In the genomic region with DNA sequence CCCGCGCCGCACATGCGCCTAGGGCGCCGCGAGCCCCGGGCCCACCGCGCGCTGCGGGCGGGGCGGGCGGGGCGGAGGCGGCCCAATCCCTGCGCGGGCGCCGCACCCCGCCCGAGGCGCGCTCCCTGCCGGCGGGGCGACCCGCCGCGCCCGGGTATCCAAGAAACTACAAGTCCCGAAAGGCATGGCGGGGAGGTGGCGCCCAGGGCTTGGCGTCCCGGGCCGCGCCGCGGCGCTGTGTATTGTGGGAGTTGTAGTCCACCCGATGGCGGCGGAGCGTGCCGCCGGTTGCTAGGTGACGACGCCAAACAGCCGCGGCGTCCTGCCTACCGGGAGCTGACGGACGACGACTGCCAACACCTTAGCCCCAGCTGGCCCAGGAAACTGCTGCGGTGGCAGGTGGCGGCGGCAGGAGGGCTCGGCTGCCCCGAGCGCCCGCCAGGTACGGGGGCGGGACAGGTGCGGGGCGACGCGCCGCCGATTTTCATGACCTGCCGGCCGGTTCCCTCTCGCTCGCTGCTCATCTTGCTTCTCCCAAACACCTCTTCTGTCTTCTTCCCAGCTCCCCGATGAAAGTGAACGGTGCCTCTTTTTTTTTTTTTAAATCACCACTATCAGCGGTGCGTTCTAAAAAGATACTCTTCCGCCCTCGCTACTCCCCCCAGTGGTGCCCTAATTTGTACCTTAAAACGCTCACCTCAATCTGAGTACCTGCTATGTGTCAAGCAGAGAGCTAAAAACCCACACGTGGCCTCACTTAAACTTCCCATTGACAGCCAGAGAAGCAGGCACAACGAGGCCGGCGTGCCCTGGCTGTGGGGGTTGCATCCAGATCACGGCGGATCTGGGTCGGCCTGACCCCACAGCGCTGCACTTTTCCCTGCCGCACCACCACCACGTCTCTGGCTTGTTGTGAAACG, we compare ENCODE assay signal across 8 cellular contexts. TPM values are rescaled to one million over a fixed set of nuclear protein-coding genes. Genes with fewer than 3 reads are reported as not detected.
DNase-seq lines count a peak whose midpoint lies in the region; ATAC-seq and TF ChIP-seq lines count a peak whose summit lies in the region.

A gene (plus strand): TSS at position 304 of the 920 bp plus-strand sequence.

- H3K4me3 Mint-ChIP-seq in CD4-positive, CD25-positive, alpha-beta regulatory T cell: peak within 1 kb of the TSS; percentile 91 to 94 (median 92)
- H3K4me3 Mint-ChIP-seq in activated CD4-positive, alpha-beta memory T cell treated with anti-CD3 and anti-CD28 coated beads, Interleukin-2, amount 10 ng/mL, durations not matched to agents 7 days and 5 days: peak within 1 kb of the TSS; percentile 92

- no peaks in the 10 kb centered on the region for H3K36me3 Mint-ChIP-seq in CD4-positive, CD25-positive, alpha-beta regulatory T cell
- no peaks in the 10 kb centered on the region for H3K36me3 Mint-ChIP-seq in activated CD4-positive, alpha-beta memory T cell treated with anti-CD3 and anti-CD28 coated beads, Interleukin-2, amount 10 ng/mL, durations not matched to agents 7 days and 5 days (ENCODE audit: low read depth)

- no peaks in the 10 kb centered on the region for H3K9me3 ChIP-seq in CD4-positive, CD25-positive, alpha-beta regulatory T cell (ENCODE audit: control insufficient read depth in 2 of 2, low read length in 2 of 2)
- no peaks in the 10 kb centered on the region for H3K9me3 ChIP-seq in lower lobe of right lung

- POLR2A ChIA-PET in activated CD4-positive, alpha-beta memory T cell treated with anti-CD3 and anti-CD28 coated beads, Interleukin-2, amount 10 ng/mL, durations not matched to agents 7 days and 5 days (lab: Charles Lee): interaction anchor here (0.8 to 2.0 kb wide), 11 partner anchors 12 to 394 kb away, joined by 3 to 21 read pairs (median 4); a partner anchor contains a TSS

- peak; percentile 96 to 99 (median 98) for DNase-seq in CD4-positive, CD25-positive, alpha-beta regulatory T cell
- DNase-seq in HK-2 (ENCODE audit: unreplicated experiment) (peak; percentile 97), NCI-H82 treated with DMSO at 0.1 percent for 48 hours (lab: John Stamatoyannopoulos, UW; ENCODE audit: unreplicated experiment) (peak; percentile 67), ecto neural progenitor cell (ENCODE audit: low spot score) (peak; percentile 99), lower lobe of right lung (peak; percentile 99)
- peak; percentile 99 for DNase-seq in activated CD4-positive, alpha-beta memory T cell treated with anti-CD3 and anti-CD28 coated beads, Interleukin-2, amount 10 ng/mL, durations not matched to agents 7 days and 5 days
- peak; percentile 96 to 98 for DNase-seq in stimulated activated CD4-positive, alpha-beta T cell treated with anti-CD3 and anti-CD28 coated beads, Interleukin-4, amount 100 ng/mL, for 48 hours (ENCODE audit: low read depth in 2 of 2)

- no peak for TF ChIP-seq CTCF in lower lobe of right lung (IDR thresholded peaks at IDR 0.05)

- H3K36me3 ChIP-seq in CD4-positive, CD25-positive, alpha-beta regulatory T cell (ENCODE audit: control insufficient read depth, insufficient read depth, low read length): no peaks in the 10 kb centered on the region
- no peaks in the 10 kb centered on the region for H3K36me3 ChIP-seq in lower lobe of right lung

- H3K27me3 Mint-ChIP-seq in CD4-positive, CD25-positive, alpha-beta regulatory T cell: peaks cover 36% of the 10 kb centered on the region
- H3K27me3 Mint-ChIP-seq in activated CD4-positive, alpha-beta memory T cell treated with anti-CD3 and anti-CD28 coated beads, Interleukin-2, amount 10 ng/mL, durations not matched to agents 7 days and 5 days: peaks cover 32% of the 10 kb centered on the region

- H3K4me1 ChIP-seq in CD4-positive, CD25-positive, alpha-beta regulatory T cell (ENCODE audit: control insufficient read depth, insufficient read depth, low read length, poor library complexity, severe bottlenecking): peaks cover 45% of the 10 kb centered on the region
- H3K4me1 ChIP-seq in lower lobe of right lung: peaks cover 35% of the 10 kb centered on the region

- peak; percentile 93 for ATAC-seq in CD4-positive, CD25-positive, alpha-beta regulatory T cell (ENCODE audit: low read depth in 2 of 2)
- ATAC-seq in GM19455 (IDR thresholded peaks at IDR 0.05; ENCODE audit: unreplicated experiment) (peak; percentile 86), lower lobe of right lung (peak; percentile 97 to 98)

- no peaks in the 10 kb centered on the region for H3K9me3 Mint-ChIP-seq in CD4-positive, CD25-positive, alpha-beta regulatory T cell
- no peaks in the 10 kb centered on the region for H3K9me3 Mint-ChIP-seq in activated CD4-positive, alpha-beta memory T cell treated with anti-CD3 and anti-CD28 coated beads, Interleukin-2, amount 10 ng/mL, durations not matched to agents 7 days and 5 days

- peaks cover 6 to 48% (median 30%) of the 10 kb centered on the region in 4 donors for H3K4me1 Mint-ChIP-seq in CD4-positive, CD25-positive, alpha-beta regulatory T cell
- peaks cover 40% of the 10 kb centered on the region for H3K4me1 Mint-ChIP-seq in activated CD4-positive, alpha-beta memory T cell treated with anti-CD3 and anti-CD28 coated beads, Interleukin-2, amount 10 ng/mL, durations not matched to agents 7 days and 5 days

- H3K4me3 ChIP-seq in CD4-positive, CD25-positive, alpha-beta regulatory T cell (ENCODE audit: low read depth, low read length): peak within 1 kb of the TSS; percentile 71
- peak within 1 kb of the TSS; percentile 71 for H3K4me3 ChIP-seq in lower lobe of right lung

- peaks cover 8% of the 10 kb centered on the region for H3K27me3 ChIP-seq in CD4-positive, CD25-positive, alpha-beta regulatory T cell (ENCODE audit: control insufficient read depth, insufficient read depth, low read length)
- peaks cover 25% of the 10 kb centered on the region for H3K27me3 ChIP-seq in lower lobe of right lung (ENCODE audit: low read depth)

- H3K27ac Mint-ChIP-seq in CD4-positive, CD25-positive, alpha-beta regulatory T cell: peak within 1 kb of the TSS; percentile 83 to 96 (median 92)
- H3K27ac Mint-ChIP-seq in activated CD4-positive, alpha-beta memory T cell treated with anti-CD3 and anti-CD28 coated beads, Interleukin-2, amount 10 ng/mL, durations not matched to agents 7 days and 5 days: peak within 1 kb of the TSS; percentile 75

- CTCF ChIA-PET in activated CD4-positive, alpha-beta memory T cell treated with anti-CD3 and anti-CD28 coated beads, Interleukin-2, amount 10 ng/mL, durations not matched to agents 7 days and 5 days (lab: Charles Lee): interaction anchor here (0.5 to 4.1 kb wide), 16 partner anchors 9 to 201 kb away, joined by 3 to 15 read pairs (median 4); a partner anchor contains a TSS

- intact Hi-C loops in lower lobe of right lung (cut with DNase I): no loop called here

- peak within 1 kb of the TSS; percentile 93 for H3K27ac ChIP-seq in CD4-positive, CD25-positive, alpha-beta regulatory T cell (ENCODE audit: insufficient read depth, low read length, poor library complexity, severe bottlenecking)
- H3K27ac ChIP-seq in lower lobe of right lung: peak within 1 kb of the TSS; percentile 59

RNA-seq across cellular contexts. Expression of the gene that starts here (rescaled TPM):
- 0.20 TPM for total RNA-seq in CD4-positive, CD25-positive, alpha-beta regulatory T cell
- not detected for polyA plus RNA-seq in CD4-positive, CD25-positive, alpha-beta regulatory T cell
- under 1 TPM; 0.08 TPM for total RNA-seq in activated CD4-positive, alpha-beta memory T cell treated with anti-CD3 and anti-CD28 coated beads, Interleukin-2, amount 10 ng/mL, durations not matched to agents 7 days and 5 days
- 4.3 TPM for total RNA-seq in lower lobe of right lung

Comparison
In these comparisons a context has a peak if more than half of its experiments do, and no peak if none do; other contexts are left out.
1. Peak in every context shown above with its lines: DNase-seq, ATAC-seq, H3K4me3 ChIP-seq and H3K27ac ChIP-seq.
2. Peak in DNase-seq, ATAC-seq, H3K4me3 ChIP-seq and H3K27ac ChIP-seq in CD4-positive, CD25-positive, alpha-beta regulatory T cell; RNA of the gene not detected or under 1 TPM.
3. Peak in DNase-seq in activated CD4-positive, alpha-beta memory T cell treated with anti-CD3 and anti-CD28 coated beads, Interleukin-2, amount 10 ng/mL, durations not matched to agents 7 days and 5 days; RNA of the gene not detected or under 1 TPM.